ENCODE assay signal across 22 cellular contexts in genomic region chr5:125413861-125414260, GRCh38.
DNase-seq lines count a peak whose midpoint lies in the region; TF ChIP-seq lines count a peak whose summit lies in the region.
"Had no signal": no experiment of that assay in that cellular context is flagged by ENCODE, and none has a peak within 500 bp of the region (broad histone marks: within the 10 kb centered on the region; RNA-seq: fewer than 3 reads in every experiment).

No MANE protein-coding gene starts in this region.

- H3K27ac ChIP-seq in endodermal cell (ENCODE audit: low read depth, low read length) (peak overlapping the region; percentile 98), OCI-LY7 (ENCODE audit: low read depth, low read length, poor library complexity, severe bottlenecking) (no peak overlapping the region)
- H3K27ac ChIP-seq: HL-60, spleen had no signal

- BruUV-seq in OCI-LY7 (replicated peaks; lab: Mats Ljungman, UMichigan), result no TSS peak

- H3K79me2 ChIP-seq in OCI-LY7 (ENCODE audit: insufficient read depth, low read depth, low read length), result no peaks in the 10 kb centered on the region

- H3K4me3 Mint-ChIP-seq in endodermal cell, result no peak overlapping the region
- H3K4me3 Mint-ChIP-seq: activated naive CD8-positive, alpha-beta T cell treated with anti-CD3 and anti-CD28 coated beads, Interleukin-2, amount 10 ng/mL, durations not matched to agents 7 days and 5 days; activated T-helper 1 cell treated with anti-CD3 and anti-CD28 coated beads, Interleukin-12 subunit alpha, Interleukin-12 subunit beta, Interleukin-2, Interleukin-4 antibody, amounts not matched to agents 30 ng/mL and 10 ng/mL and 1 ng/mL, durations not matched to agents 14 hours and 24 hours and 36 hours; GM23338; naive thymus-derived CD8-positive, alpha-beta T cell; T-cell had no signal

- H3K9me3 Mint-ChIP-seq in endodermal cell, result no peaks in the 10 kb centered on the region
- H3K9me3 Mint-ChIP-seq: activated naive CD8-positive, alpha-beta T cell treated with anti-CD3 and anti-CD28 coated beads, Interleukin-2, amount 10 ng/mL, durations not matched to agents 7 days and 5 days; activated T-helper 1 cell treated with anti-CD3 and anti-CD28 coated beads, Interleukin-12 subunit alpha, Interleukin-12 subunit beta, Interleukin-2, Interleukin-4 antibody, amounts not matched to agents 30 ng/mL and 10 ng/mL and 1 ng/mL, durations not matched to agents 14 hours and 24 hours and 36 hours; GM23338 had no signal

- peaks cover 56% of the 10 kb centered on the region for H3K4me1 Mint-ChIP-seq in endodermal cell
- H3K4me1 Mint-ChIP-seq: activated naive CD8-positive, alpha-beta T cell treated with anti-CD3 and anti-CD28 coated beads, Interleukin-2, amount 10 ng/mL, durations not matched to agents 7 days and 5 days had no signal

- intact Hi-C loops in OCI-LY7 (cut with micrococcal nuclease; ENCODE audit: unreplicated experiment), result no loop called here

- no peaks in the 10 kb centered on the region for H4K20me1 ChIP-seq in OCI-LY7 (ENCODE audit: insufficient read depth, low read length)

- H3K27me3 Mint-ChIP-seq in endodermal cell (ENCODE audit: insufficient read depth), result peaks cover 3% of the 10 kb centered on the region
- H3K27me3 Mint-ChIP-seq: activated naive CD8-positive, alpha-beta T cell treated with anti-CD3 and anti-CD28 coated beads, Interleukin-2, amount 10 ng/mL, durations not matched to agents 7 days and 5 days; T-cell had no signal

- CTCF ChIA-PET in OCI-LY7 (lab: Charles Lee; ENCODE audit: unreplicated experiment), result no interaction called here

- no peaks in the 10 kb centered on the region for H3K36me3 ChIP-seq in endodermal cell (ENCODE audit: control insufficient read depth, insufficient read depth, low read length)
- H3K36me3 ChIP-seq in OCI-LY7 (ENCODE audit: insufficient read depth, low read length), result no peaks in the 10 kb centered on the region
- H3K36me3 ChIP-seq: BE2C, gastroesophageal sphincter, spleen, vagina had no signal

- POLR2A ChIA-PET in OCI-LY7 (lab: Charles Lee), result interaction anchor here (0.6 kb wide), 1 partner anchor 1124 kb away, joined by 3 read pairs; no protein-coding TSS in a partner anchor

- H3K9me3 ChIP-seq in endodermal cell (ENCODE audit: control insufficient read depth, low read length) (no peaks in the 10 kb centered on the region), OCI-LY7 (ENCODE audit: low read length) (no peaks in the 10 kb centered on the region)
- H3K9me3 ChIP-seq: BE2C, gastroesophageal sphincter, spleen, vagina had no signal

- no peak overlapping the region for H2AFZ ChIP-seq in OCI-LY7 (ENCODE audit: low read length)
- H2AFZ ChIP-seq: GM23338 had no signal

- H3K4me3 ChIP-seq in endodermal cell (ENCODE audit: low read length) (no peak overlapping the region), OCI-LY7 (ENCODE audit: low read depth, low read length, poor library complexity, severe bottlenecking) (no peak overlapping the region)
- H3K4me3 ChIP-seq: gastroesophageal sphincter, GM23338, spleen, vagina had no signal

- no peak overlapping the region for H3K27ac Mint-ChIP-seq in endodermal cell
- H3K27ac Mint-ChIP-seq: activated naive CD8-positive, alpha-beta T cell treated with anti-CD3 and anti-CD28 coated beads, Interleukin-2, amount 10 ng/mL, durations not matched to agents 7 days and 5 days; activated T-helper 1 cell treated with anti-CD3 and anti-CD28 coated beads, Interleukin-12 subunit alpha, Interleukin-12 subunit beta, Interleukin-2, Interleukin-4 antibody, amounts not matched to agents 30 ng/mL and 10 ng/mL and 1 ng/mL, durations not matched to agents 14 hours and 24 hours and 36 hours; GM23338; naive thymus-derived CD8-positive, alpha-beta T cell; T-cell had no signal

- H3K9me2 ChIP-seq in OCI-LY7 (ENCODE audit: insufficient read depth, low read length), result no peaks in the 10 kb centered on the region

- H3K4me2 ChIP-seq in OCI-LY7 (ENCODE audit: low read length), result no peak overlapping the region

- H3K9ac ChIP-seq in endodermal cell (ENCODE audit: extremely low read depth, low read length, poor library complexity, severe bottlenecking), result no peak overlapping the region

- peak; percentile 70 for DNase-seq in NCI-H1694 treated with DMSO at 0.1 percent for 48 hours (lab: John Stamatoyannopoulos, UW)
- no peak for DNase-seq in NCI-H1694 (lab: John Stamatoyannopoulos, UW)
- DNase-seq in endodermal cell, result no peak
- DNase-seq in midbrain (lab: John Stamatoyannopoulos, UW), result peak; percentile 31
- DNase-seq in superior temporal gyrus (ENCODE audit: extremely low spot score), result peak; percentile 77
- no peak for DNase-seq in OCI-LY7 (ENCODE audit: low spot score)
- DNase-seq in NK-92 (lab: John Stamatoyannopoulos, UW; ENCODE audit: unreplicated experiment), result no peak
- DNase-seq in COR-L47 (lab: John Stamatoyannopoulos, UW), result no peak
- DNase-seq: activated CD4-positive, alpha-beta T cell treated with anti-CD3 and anti-CD28 coated beads for 4 hours; activated naive CD8-positive, alpha-beta T cell treated with anti-CD3 and anti-CD28 coated beads, Interleukin-2, amount 10 ng/mL, durations not matched to agents 7 days and 5 days; BE2C; dermis blood vessel endothelial cell; GDM1; naive thymus-derived CD8-positive, alpha-beta T cell; NCI-H146; spleen; T-cell had no signal

- TF ChIP-seq CTCF in endodermal cell (conservative IDR thresholded peaks at IDR 0.05) (no peak), OCI-LY7 (conservative IDR thresholded peaks at IDR 0.05; ENCODE audit: low read length) (no peak)

- peaks cover 10% of the 10 kb centered on the region for H3K27me3 ChIP-seq in endodermal cell (ENCODE audit: control insufficient read depth, insufficient read depth, low read length, poor library complexity, severe bottlenecking)
- H3K27me3 ChIP-seq: BE2C, gastroesophageal sphincter, spleen, vagina had no signal

- 70 to 88% methylated on average over 2 of the region's 2 CpGs for WGBS in endodermal cell (ENCODE audit: insufficient coverage in 1 of 2, insufficient read length in 1 of 2), 2 experiments

- no peaks in the 10 kb centered on the region for H3K36me3 Mint-ChIP-seq in endodermal cell (ENCODE audit: low read depth)
- H3K36me3 Mint-ChIP-seq: activated naive CD8-positive, alpha-beta T cell treated with anti-CD3 and anti-CD28 coated beads, Interleukin-2, amount 10 ng/mL, durations not matched to agents 7 days and 5 days; naive thymus-derived CD8-positive, alpha-beta T cell; T-cell had no signal

- H3K4me1 ChIP-seq in endodermal cell (ENCODE audit: control insufficient read depth, insufficient read depth, low read length) (peaks cover 22% of the 10 kb centered on the region), OCI-LY7 (ENCODE audit: insufficient read depth, low read length, poor library complexity, severe bottlenecking) (peaks cover 31% of the 10 kb centered on the region)

Comparison
In these comparisons a context has a peak if more than half of its experiments do, and no peak if none do; other contexts are left out.
1. DNase-seq: peak in NCI-H1694 treated with DMSO at 0.1 percent for 48 hours (single experiment), midbrain (single experiment) and superior temporal gyrus (single experiment); none in NCI-H1694 (single experiment), endodermal cell (single experiment), OCI-LY7 (single experiment), NK-92 (single experiment) and COR-L47 (single experiment).